Comparison of ENCODE assay signal across 13 cellular contexts in genomic region chr22:35306350-35306967, GRCh38. TPM values are rescaled to one million over a fixed set of nuclear protein-coding genes. Genes with fewer than 3 reads are reported as not detected.
DNase-seq lines count a peak whose midpoint lies in the region; ATAC-seq and TF ChIP-seq lines count a peak whose summit lies in the region.
"Had no signal": no experiment of that assay in that cellular context is flagged by ENCODE, and none has a peak within 500 bp of the region (broad histone marks: within the 10 kb centered on the region; RNA-seq: fewer than 3 reads in every experiment).

No MANE protein-coding gene starts in this region.

- H3K4me3 ChIP-seq in CD8-positive, alpha-beta T cell (ENCODE audit: low read depth, low read length) = no peak overlapping the region
- H3K4me3 ChIP-seq in endodermal cell (ENCODE audit: low read length) (no peak overlapping the region), neutrophil (ENCODE audit: low read depth in 1 of 2, low read length in 1 of 2) (no peak overlapping the region), Karpas-422 (ENCODE audit: low read length) (no peak overlapping the region)
- H3K4me3 ChIP-seq: K562 had no signal

- H3K9me3 ChIP-seq in CD8-positive, alpha-beta T cell (ENCODE audit: low read length) = no peaks in the 10 kb centered on the region
- H3K9me3 ChIP-seq in endodermal cell (ENCODE audit: control insufficient read depth, low read length) = no peaks in the 10 kb centered on the region
- no peaks in the 10 kb centered on the region for H3K9me3 ChIP-seq in neutrophil
- no peaks in the 10 kb centered on the region for H3K9me3 ChIP-seq in Karpas-422 (ENCODE audit: low read length)

- 0 out of 2 replicates have a peak, but pooled peaks cover 9% of the 10 kb centered on the region for H4K20me1 ChIP-seq in Karpas-422 (ENCODE audit: insufficient read depth, low read depth, low read length)

- peaks cover 73% of the 10 kb centered on the region for H3K4me1 Mint-ChIP-seq in CD8-positive, alpha-beta T cell (ENCODE audit: low read depth)
- H3K4me1 Mint-ChIP-seq in HFFc6 (ENCODE audit: low read depth) (peaks cover 44% of the 10 kb centered on the region), endodermal cell (peaks cover 25% of the 10 kb centered on the region)

- H3K36me3 Mint-ChIP-seq in CD8-positive, alpha-beta T cell = peaks cover 21% of the 10 kb centered on the region
- H3K36me3 Mint-ChIP-seq in HFFc6 (ENCODE audit: low read depth) (peaks cover 8% of the 10 kb centered on the region; the same call in 1 of the 2 replicates), endodermal cell (ENCODE audit: low read depth) (peaks cover 15% of the 10 kb centered on the region)

- H3K9me2 ChIP-seq in Karpas-422 (replicated peaks; ENCODE audit: insufficient read depth, low read length) = no peaks in the 10 kb centered on the region

- POLR2A ChIA-PET in CD8-positive, alpha-beta T cell (lab: Charles Lee) = interaction anchor here (0.7 kb wide), 1 partner anchor 49 kb away, joined by 4 read pairs; the partner anchor contains the start of gene HMGXB4

- H3K4me1 ChIP-seq in CD8-positive, alpha-beta T cell (ENCODE audit: insufficient read depth, low read length) = peaks cover 45% of the 10 kb centered on the region
- H3K4me1 ChIP-seq in endodermal cell (ENCODE audit: control insufficient read depth, insufficient read depth, low read length) (peaks cover 3% of the 10 kb centered on the region), neutrophil (ENCODE audit: control insufficient read depth in 1 of 2, insufficient read depth in 1 of 2, low read depth in 1 of 2, low read length in 1 of 2) (peaks cover 52 to 62% of the 10 kb centered on the region in 2 experiments), Karpas-422 (ENCODE audit: low read length) (peaks cover 13% of the 10 kb centered on the region)

- CTCF ChIA-PET in CD8-positive, alpha-beta T cell (lab: Charles Lee) = interaction anchor here (0.6 to 1.2 kb wide), 5 partner anchors 9 to 228 kb away, joined by 3 to 4 read pairs (median 3); no protein-coding TSS in a partner anchor

- no peaks in the 10 kb centered on the region for H3K79me2 ChIP-seq in Karpas-422 (ENCODE audit: low read length)

- peak; percentile 79 for ATAC-seq in CD8-positive, alpha-beta T cell
- no peak for ATAC-seq in GM18867 (IDR thresholded peaks at IDR 0.05; ENCODE audit: unreplicated experiment)
- ATAC-seq: K562 had no signal

- no peak overlapping the region for H3K9ac ChIP-seq in endodermal cell (ENCODE audit: extremely low read depth, low read length, poor library complexity, severe bottlenecking)
- no peak overlapping the region for H3K9ac ChIP-seq in Karpas-422 (ENCODE audit: low read length)

- no peak overlapping the region for H3K27ac ChIP-seq in CD8-positive, alpha-beta T cell (ENCODE audit: low read depth, low read length)
- H3K27ac ChIP-seq in endodermal cell (ENCODE audit: low read depth, low read length) = peak overlapping the region; percentile 62
- H3K27ac ChIP-seq in neutrophil = peak overlapping the region; percentile 52
- no peak overlapping the region for H3K27ac ChIP-seq in Karpas-422 (ENCODE audit: low read length)
- H3K27ac ChIP-seq: RWPE1 had no signal

- H3K27me3 Mint-ChIP-seq in CD8-positive, alpha-beta T cell (ENCODE audit: low read depth) = no peaks in the 10 kb centered on the region
- H3K27me3 Mint-ChIP-seq in HFFc6 (ENCODE audit: insufficient read depth) = peaks cover 3% of the 10 kb centered on the region
- H3K27me3 Mint-ChIP-seq in endodermal cell (ENCODE audit: insufficient read depth) = no peaks in the 10 kb centered on the region

- no peak for TF ChIP-seq CTCF in CD8-positive, alpha-beta T cell (IDR thresholded peaks at IDR 0.05)
- TF ChIP-seq CTCF in HFFc6 (IDR thresholded peaks at IDR 0.05) = no peak
- no peak for TF ChIP-seq CTCF in endodermal cell (conservative IDR thresholded peaks at IDR 0.05)
- no peak for TF ChIP-seq CTCF in neutrophil (IDR thresholded peaks at IDR 0.05)

- H3K27me3 ChIP-seq in CD8-positive, alpha-beta T cell (ENCODE audit: insufficient read depth, low read length) = no peaks in the 10 kb centered on the region
- H3K27me3 ChIP-seq in endodermal cell (ENCODE audit: control insufficient read depth, insufficient read depth, low read length, poor library complexity, severe bottlenecking) = no peaks in the 10 kb centered on the region
- H3K27me3 ChIP-seq in neutrophil = no peaks in the 10 kb centered on the region
- H3K27me3 ChIP-seq in Karpas-422 (ENCODE audit: low read length) = no peaks in the 10 kb centered on the region

- no peak overlapping the region for H2AFZ ChIP-seq in Karpas-422 (ENCODE audit: low read length)

- H3K36me3 ChIP-seq in CD8-positive, alpha-beta T cell (ENCODE audit: insufficient read depth, low read length) = no peaks in the 10 kb centered on the region
- H3K36me3 ChIP-seq in endodermal cell (ENCODE audit: control insufficient read depth, insufficient read depth, low read length) = no peaks in the 10 kb centered on the region
- H3K36me3 ChIP-seq in neutrophil = peaks cover 43% of the 10 kb centered on the region
- no peaks in the 10 kb centered on the region for H3K36me3 ChIP-seq in Karpas-422 (ENCODE audit: insufficient read depth, low read length)

- intact Hi-C loops in CD8-positive, alpha-beta T cell (cut with DNase I, micrococcal nuclease) = no loop called here

- WGBS in endodermal cell (ENCODE audit: insufficient coverage in 1 of 2, insufficient read length in 1 of 2), 2 experiments = 59 to 82% methylated on average over 2 to 4 of the region's 4 CpGs

- no peaks in the 10 kb centered on the region for H3K9me3 Mint-ChIP-seq in CD8-positive, alpha-beta T cell
- no peaks in the 10 kb centered on the region for H3K9me3 Mint-ChIP-seq in HFFc6
- H3K9me3 Mint-ChIP-seq in endodermal cell = no peaks in the 10 kb centered on the region

- no peak overlapping the region for H3K4me2 ChIP-seq in Karpas-422 (ENCODE audit: low read depth, low read length, poor library complexity, severe bottlenecking)

- DNase-seq in CD8-positive, alpha-beta T cell = no peak
- DNase-seq in HFFc6 (no peak), endodermal cell (no peak), EL (no peak), DMS 273 (lab: John Stamatoyannopoulos, UW; ENCODE audit: unreplicated experiment) (no peak), Karpas-422 (no peak)
- DNase-seq: DMS53, kidney glomerular epithelial cell, small intestine had no signal

- peak overlapping the region; percentile 2 for H3K4me3 Mint-ChIP-seq in CD8-positive, alpha-beta T cell
- H3K4me3 Mint-ChIP-seq in HFFc6 (no peak overlapping the region), endodermal cell (no peak overlapping the region)

- H3K27ac Mint-ChIP-seq in CD8-positive, alpha-beta T cell = peak overlapping the region; percentile 70
- peak overlapping the region; percentile 73 for H3K27ac Mint-ChIP-seq in HFFc6
- no peak overlapping the region for H3K27ac Mint-ChIP-seq in endodermal cell

RNA-seq across cellular contexts. Expression of gene TOM1, which starts 6.8 kb away (rescaled TPM):
- total RNA-seq in CD8-positive, alpha-beta T cell = 100 to 1,000 TPM; 166 to 170 TPM
- total RNA-seq in HFFc6 (2021; fragmentation: NEBNext Ultra II Directional; extraction: Animal tissue kit (Norgen Biotek cat#: 25700)) = 10 to 100 TPM; 34.2 to 47.2 (median 44.6) TPM
- 10 to 100 TPM; 31.3 to 33.3 TPM for total RNA-seq in endodermal cell
- polyA plus RNA-seq in endodermal cell (2013, experiment 1 of 2) = 21.3 TPM
- 21.2 TPM for polyA plus RNA-seq in endodermal cell (2013, experiment 2 of 2)
- total RNA-seq in Karpas-422 (2014; rRNA removed; shearing (Covaris generic); ENCODE audit: low replicate concordance) = 8.3 and 21.7 TPM in 2 replicates

RNA-seq across cellular contexts. Expression of gene HMGXB4, which starts 49.2 kb away (rescaled TPM):
- total RNA-seq in CD8-positive, alpha-beta T cell = 10 to 100 TPM; 42.6 to 47.0 TPM
- 10 to 100 TPM; 20.2 to 26.0 (median 24.4) TPM for total RNA-seq in HFFc6 (2021; fragmentation: NEBNext Ultra II Directional; extraction: Animal tissue kit (Norgen Biotek cat#: 25700))
- total RNA-seq in endodermal cell = 10 to 100 TPM; 36.2 to 58.9 TPM
- 49.8 TPM for polyA plus RNA-seq in endodermal cell (2013, experiment 1 of 2)
- 50.5 TPM for polyA plus RNA-seq in endodermal cell (2013, experiment 2 of 2)
- 13.5 and 19.1 TPM in 2 replicates for total RNA-seq in Karpas-422 (2014; rRNA removed; shearing (Covaris generic); ENCODE audit: low replicate concordance)

Comparison
In these comparisons a context has a peak if more than half of its experiments do, and no peak if none do; other contexts are left out.
1. H3K27ac ChIP-seq: peak in endodermal cell (single experiment) and neutrophil (single experiment); none in CD8-positive, alpha-beta T cell (single experiment) and Karpas-422 (single experiment).